In genomic region chr1:61332196-61332753, GRCh38 we compare ENCODE assay signal across 12 cellular contexts.
DNase-seq lines count a peak whose midpoint lies in the region; ATAC-seq, FAIRE-seq and TF ChIP-seq lines count a peak whose summit lies in the region.
"Had no signal": no experiment of that assay in that cellular context is flagged by ENCODE, and none has a peak within 500 bp of the region (broad histone marks: within the 10 kb centered on the region; RNA-seq: fewer than 3 reads in every experiment).

No MANE protein-coding gene starts in this region.

- peaks cover 21% of the 10 kb centered on the region for H3K4me1 Mint-ChIP-seq in activated CD4-positive, alpha-beta T cell treated with anti-CD3 and anti-CD28 coated beads for 36 hours

- TF ChIP-seq EP300 in GM12878 (IDR thresholded peaks at IDR 0.05; ENCODE audit: borderline replicate concordance in 1 of 2, control insufficient read depth in 1 of 2, low read depth in 2 of 2, low read length in 2 of 2): peak; percentile 79 to 90; a peak in 2 of 4 replicates

- peaks cover 2% of the 10 kb centered on the region for H3K9me3 Mint-ChIP-seq in activated CD4-positive, alpha-beta T cell treated with anti-CD3 and anti-CD28 coated beads for 36 hours (ENCODE audit: low read depth)

- H3K79me2 ChIP-seq in GM12878 (ENCODE audit: control insufficient read depth, insufficient read depth, low read length): no peaks in the 10 kb centered on the region

- peak; percentile 40 for DNase-seq in activated CD4-positive, alpha-beta T cell treated with anti-CD3 and anti-CD28 coated beads for 36 hours
- DNase-seq in activated CD4-positive, alpha-beta T cell treated with anti-CD3 and anti-CD28 coated beads, Interleukin-2, amount 50 U/mL, for 4 hours: no peak
- DNase-seq in GM12878 (ENCODE audit: low read depth, low spot score) (peak; percentile 68), foreskin fibroblast (no peak), RCC 7860 (ENCODE audit: low spot score) (no peak), putamen (ENCODE audit: low spot score) (no peak)
- DNase-seq: IMR-90, NCI-H526 had no signal

- intact Hi-C loops in activated CD4-positive, alpha-beta T cell treated with anti-CD3 and anti-CD28 coated beads for 36 hours (cut with DNase I, micrococcal nuclease): loop anchor here (1.0 to 10.0 kb wide), 9 partner anchors 9 to 280 kb away; partner anchors contain the start of gene NFIA (in 1 of the 2)
- intact Hi-C loops in GM12878 (cut with micrococcal nuclease; ENCODE audit: unreplicated experiment): loop anchor here (2.0 to 10.0 kb wide), 2 partner anchors 13 to 257 kb away; no protein-coding TSS in a partner anchor

- no peaks in the 10 kb centered on the region for H3K4me1 ChIP-seq in GM12878 (ENCODE audit: control insufficient read depth, insufficient read depth, low read length)

- no peaks in the 10 kb centered on the region for H3K36me3 ChIP-seq in GM12878 (ENCODE audit: control insufficient read depth in 2 of 2, insufficient read depth in 2 of 2, low read length in 1 of 2)

- SMC1A ChIA-PET in GM12878 (lab: Charles Lee; ENCODE audit: uncharacterized antibody, unreplicated experiment): interaction anchor here (1.0 kb wide), 1 partner anchor 1394 kb away, joined by 3 read pairs; no protein-coding TSS in a partner anchor

- H3K27me3 ChIP-seq in GM12878 (replicated peaks in 1 of 2; ENCODE audit: control insufficient read depth in 2 of 2, insufficient read depth in 2 of 2, low read length in 1 of 2): no peaks in the 10 kb centered on the region; a peak in 1 of 4 replicates
- H3K27me3 ChIP-seq: esophagus muscularis mucosa had no signal

- no peak overlapping the region for H3K9ac ChIP-seq in GM12878 (ENCODE audit: control insufficient read depth, insufficient read depth, low read length)

- POLR2A ChIA-PET in activated CD4-positive, alpha-beta T cell treated with anti-CD3 and anti-CD28 coated beads for 36 hours (lab: Charles Lee): interaction anchor here (0.6 to 1.5 kb wide), 8 partner anchors 12 to 425 kb away, joined by 3 to 23 read pairs (median 5); no protein-coding TSS in a partner anchor
- POLR2A ChIA-PET in GM12878 (lab: Charles Lee): no interaction called here

- TF ChIP-seq RAD21 in GM12878 (IDR thresholded peaks at IDR 0.05; ENCODE audit: insufficient read depth, low read depth, low read length): no peak

- FAIRE-seq in GM12878 (lab: Jason Lieb, UNC): peak; percentile 92
- FAIRE-seq in RCC 7860 (lab: Jason Lieb, UNC): no peak
- FAIRE-seq: A204.1 had no signal

- H3K27ac ChIP-seq in GM12878 (ENCODE audit: control insufficient read depth, insufficient read depth): no peak overlapping the region
- H3K27ac ChIP-seq: esophagus muscularis mucosa had no signal

- no peak overlapping the region for H2AFZ ChIP-seq in GM12878 (ENCODE audit: control insufficient read depth, low read depth, low read length)

- H4K20me1 ChIP-seq in GM12878 (ENCODE audit: control insufficient read depth, insufficient read depth): no peaks in the 10 kb centered on the region

- TF ChIP-seq POLR2A in GM12878 (IDR thresholded peaks at IDR 0.05; ENCODE audit: low read depth, low read length): no peak

- CTCF ChIA-PET in activated CD4-positive, alpha-beta T cell treated with anti-CD3 and anti-CD28 coated beads for 36 hours (lab: Charles Lee): interaction anchor here (0.6 to 1.5 kb wide), 6 partner anchors 13 to 393 kb away, joined by 3 to 8 read pairs (median 5); no protein-coding TSS in a partner anchor
- CTCF ChIA-PET in GM12878 (lab: Yijun Ruan, JAX): interaction anchor here (1.4 kb wide), 1 partner anchor 15 kb away, joined by 3 read pairs; no protein-coding TSS in a partner anchor

- 11% methylated on average over 1 of the region's 1 CpG for WGBS in GM12878 (ENCODE audit: insufficient coverage, insufficient replicate concordance, low lambda C conversion rate, missing lambda C conversion rate)

- H3K4me2 ChIP-seq in GM12878 (ENCODE audit: control insufficient read depth, insufficient read depth): peak overlapping the region; percentile 12; the same call in 1 of the 2 replicates

- no peaks in the 10 kb centered on the region for H3K9me3 ChIP-seq in GM12878 (replicated peaks; ENCODE audit: control insufficient read depth, insufficient read depth, low read length)
- H3K9me3 ChIP-seq: esophagus muscularis mucosa had no signal

- peaks cover 5% of the 10 kb centered on the region for H3K36me3 Mint-ChIP-seq in activated CD4-positive, alpha-beta T cell treated with anti-CD3 and anti-CD28 coated beads for 36 hours (ENCODE audit: low read depth)

- no TSS peak for BruUV-seq in GM12878 (replicated peaks; lab: Mats Ljungman, UMichigan)

- no peak overlapping the region for H3K4me3 Mint-ChIP-seq in activated CD4-positive, alpha-beta T cell treated with anti-CD3 and anti-CD28 coated beads for 36 hours

- TF ChIP-seq CTCF in GM12878 (IDR thresholded peaks at IDR 0.05 in 2 of 3, conservative IDR thresholded peaks at IDR 0.05 in 1 of 3; ENCODE audit: control insufficient read depth in 2 of 3, extremely low read depth in 1 of 3, insufficient read depth in 1 of 3, low read depth in 3 of 3, low read length in 3 of 3) (no peak), foreskin fibroblast (IDR thresholded peaks at IDR 0.05; ENCODE audit: low read depth, low read length) (no peak)

- H3K27ac Mint-ChIP-seq in activated CD4-positive, alpha-beta T cell treated with anti-CD3 and anti-CD28 coated beads for 36 hours: peak overlapping the region; percentile 48

- ATAC-seq in activated CD4-positive, alpha-beta T cell treated with anti-CD3 and anti-CD28 coated beads for 36 hours: peak; percentile 94
- peak; percentile 99 for ATAC-seq in GM21367 (IDR thresholded peaks at IDR 0.05; ENCODE audit: unreplicated experiment)
- ATAC-seq in HG03095 (IDR thresholded peaks at IDR 0.05; ENCODE audit: unreplicated experiment): peak; percentile 99
- ATAC-seq in GM12878: peak; percentile 97

- H3K4me3 ChIP-seq in GM12878 (no peak overlapping the region), foreskin fibroblast (ENCODE audit: low read depth in 1 of 2, low read length in 2 of 2) (no peak overlapping the region)
- H3K4me3 ChIP-seq: esophagus muscularis mucosa had no signal

- peaks cover 5% of the 10 kb centered on the region for H3K27me3 Mint-ChIP-seq in activated CD4-positive, alpha-beta T cell treated with anti-CD3 and anti-CD28 coated beads for 36 hours

- in situ Hi-C loops in GM12878 (cut with MboI): no loop called here

- RAD21 ChIA-PET in GM12878 (lab: Charles Lee; ENCODE audit: unreplicated experiment): interaction anchor here (0.7 kb wide), 1 partner anchor 11 kb away, joined by 3 read pairs; no protein-coding TSS in a partner anchor

TF ChIP-seq in GM12878, 131 proteins besides CTCF, POLR2A, EP300 and RAD21 (continues in another document):
- TF ChIP-seq SPI1 (IDR thresholded peaks at IDR 0.05; ENCODE audit: borderline replicate concordance, insufficient read depth, low read depth, low read length) (no peak), BCL3 (IDR thresholded peaks at IDR 0.05; ENCODE audit: borderline replicate concordance, insufficient read depth, low read depth, low read length, poor library complexity, severe bottlenecking) (peak; percentile 58), PML (IDR thresholded peaks at IDR 0.05; ENCODE audit: low read length) (peak; percentile 46; the same call in 1 of the 2 replicates), MXI1 (IDR thresholded peaks at IDR 0.05; ENCODE audit: low read depth, low read length) (no peak), HSF1 (IDR thresholded peaks at IDR 0.05; ENCODE audit: low read depth, low read length) (no peak), PBX3 (IDR thresholded peaks at IDR 0.05; ENCODE audit: insufficient replicate concordance, low read depth, low read length) (no peak), NBN (IDR thresholded peaks at IDR 0.05) (no peak), IRF3 (IDR thresholded peaks at IDR 0.05) (no peak), ASH2L (IDR thresholded peaks at IDR 0.05; ENCODE audit: borderline replicate concordance, low read depth) (no peak), MEF2A (IDR thresholded peaks at IDR 0.05; ENCODE audit: insufficient read depth, low read depth, low read length) (peak; percentile 83)

Comparison
In these comparisons a context has a peak if more than half of its experiments do, and no peak if none do; other contexts are left out.
1. DNase-seq: peak in activated CD4-positive, alpha-beta T cell treated with anti-CD3 and anti-CD28 coated beads for 36 hours (single experiment) and GM12878 (single experiment); none in activated CD4-positive, alpha-beta T cell treated with anti-CD3 and anti-CD28 coated beads, Interleukin-2, amount 50 U/mL, for 4 hours (0 of 2), foreskin fibroblast (0 of 2), RCC 7860 (single experiment) and putamen (single experiment).
2. Peak in every context shown above with its lines, with median percentiles within 50 percentile points of each other: ATAC-seq.